In genomic region chr10:32402499-32402898, GRCh38 we compare ENCODE assay signal across 26 cellular contexts. TPM values are rescaled to one million over a fixed set of nuclear protein-coding genes. Genes with fewer than 3 reads are reported as not detected.
DNase-seq lines count a peak whose midpoint lies in the region; ATAC-seq, FAIRE-seq and TF ChIP-seq lines count a peak whose summit lies in the region.
"Had no signal": no experiment of that assay in that cellular context is flagged by ENCODE, and none has a peak within 500 bp of the region (broad histone marks: within the 10 kb centered on the region; RNA-seq: fewer than 3 reads in every experiment).

No MANE protein-coding gene starts in this region.

- ATAC-seq in HepG2 (peak; percentile 58), right lobe of liver (no peak), left colon (peak; percentile 75)
- ATAC-seq: A549, GM12878 had no signal

- TF ChIP-seq EP300 in HepG2 (IDR thresholded peaks at IDR 0.05; ENCODE audit: low read depth in 2 of 2, low read length in 2 of 2): no peak
- no peak for TF ChIP-seq EP300 in HepG2 (CRISPR knock-in tag; IDR thresholded peaks at IDR 0.05; ENCODE audit: borderline replicate concordance)

- TF ChIP-seq CTCF in HepG2 (CRISPR knock-in tag; IDR thresholded peaks at IDR 0.05): no peak
- no peak for TF ChIP-seq CTCF in right lobe of liver (IDR thresholded peaks at IDR 0.05)

- WGBS in HepG2 (ENCODE audit: low lambda C conversion rate): 3% methylated on average over 4 of the region's 4 CpGs
- WGBS in right lobe of liver (ENCODE audit: insufficient coverage, low coverage, low lambda C conversion rate, missing lambda C conversion rate): 79% methylated on average over 4 of the region's 4 CpGs

- FAIRE-seq in HepG2 (lab: Jason Lieb, UNC): no peak
- FAIRE-seq: A549, GM12878, GM12892, GM18507 had no signal

- no peaks in the 10 kb centered on the region for H3K79me2 ChIP-seq in HepG2 (ENCODE audit: insufficient read depth, low read length)

- no peak overlapping the region for H3K9ac ChIP-seq in HepG2 (ENCODE audit: insufficient read depth, low read depth, low read length)
- H3K9ac ChIP-seq: BLaER1 had no signal

- H2AFZ ChIP-seq in HepG2 (ENCODE audit: low read length): no peak overlapping the region

- no peak overlapping the region for H3K4me3 Mint-ChIP-seq in activated CD4-positive, alpha-beta memory T cell treated with anti-CD3 and anti-CD28 coated beads, Interleukin-2, amount 10 ng/mL, durations not matched to agents 7 days and 5 days
- H3K4me3 Mint-ChIP-seq: CD14-positive monocyte; CD4-positive, alpha-beta memory T cell; CD4-positive, CD25-positive, alpha-beta regulatory T cell; CD8-positive, alpha-beta memory T cell had no signal

- no peaks in the 10 kb centered on the region for H3K36me3 Mint-ChIP-seq in activated CD4-positive, alpha-beta memory T cell treated with anti-CD3 and anti-CD28 coated beads, Interleukin-2, amount 10 ng/mL, durations not matched to agents 7 days and 5 days (ENCODE audit: low read depth)
- H3K36me3 Mint-ChIP-seq: CD14-positive monocyte; CD4-positive, alpha-beta memory T cell had no signal

- DNase-seq in HepG2 (ENCODE audit: low spot score): peak; percentile 35
- no peak for DNase-seq in right lobe of liver
- DNase-seq in left colon: no peak
- no peak for DNase-seq in activated CD4-positive, alpha-beta memory T cell treated with anti-CD3 and anti-CD28 coated beads, Interleukin-2, amount 10 ng/mL, durations not matched to agents 7 days and 5 days
- DNase-seq in NCI-H2227 treated with DMSO at 0.1 percent for 48 hours (lab: John Stamatoyannopoulos, UW): no peak
- DNase-seq: ACHN; BE2C; C1 segment of cervical spinal cord; CD4-positive, alpha-beta memory T cell; CD4-positive, CD25-positive, alpha-beta regulatory T cell; CD8-positive, alpha-beta memory T cell; COR-L47; DMS 273 treated with DMSO at 0.1 percent for 48 hours; DMS153; DMS53; DMS79; DND-41; EL; GDM1 had no signal

- H3K27me3 Mint-ChIP-seq in activated CD4-positive, alpha-beta memory T cell treated with anti-CD3 and anti-CD28 coated beads, Interleukin-2, amount 10 ng/mL, durations not matched to agents 7 days and 5 days: no peaks in the 10 kb centered on the region
- H3K27me3 Mint-ChIP-seq: CD4-positive, alpha-beta memory T cell had no signal

- no peaks in the 10 kb centered on the region for H3K36me3 ChIP-seq in HepG2 (replicated peaks in 1 of 2; ENCODE audit: control insufficient read depth in 1 of 2, insufficient read depth in 2 of 2, low read length in 2 of 2)
- no peaks in the 10 kb centered on the region for H3K36me3 ChIP-seq in right lobe of liver
- H3K36me3 ChIP-seq: BE2C, BLaER1 had no signal

- in situ Hi-C loops in HepG2 (cut with HindIII; ENCODE audit: extremely low pct_ligation_motif_present, low pct_unique_long_range_greater_than_20kb): no loop called here

- POLR2A ChIA-PET in HepG2 (lab: Yijun Ruan, JAX): no interaction called here
- POLR2A ChIA-PET in activated CD4-positive, alpha-beta memory T cell treated with anti-CD3 and anti-CD28 coated beads, Interleukin-2, amount 10 ng/mL, durations not matched to agents 7 days and 5 days (lab: Charles Lee): no interaction called here

- H3K9me3 Mint-ChIP-seq in activated CD4-positive, alpha-beta memory T cell treated with anti-CD3 and anti-CD28 coated beads, Interleukin-2, amount 10 ng/mL, durations not matched to agents 7 days and 5 days: peaks cover 3% of the 10 kb centered on the region
- H3K9me3 Mint-ChIP-seq: CD4-positive, alpha-beta memory T cell; CD8-positive, alpha-beta memory T cell had no signal

- H3K4me1 ChIP-seq in HepG2 (ENCODE audit: insufficient read depth, low read length): peaks cover 21% of the 10 kb centered on the region
- no peaks in the 10 kb centered on the region for H3K4me1 ChIP-seq in right lobe of liver
- H3K4me1 ChIP-seq: BE2C, BLaER1 had no signal

- H4K20me1 ChIP-seq in HepG2 (ENCODE audit: insufficient read depth, low read length): no peaks in the 10 kb centered on the region
- H4K20me1 ChIP-seq: BLaER1 had no signal

- no peaks in the 10 kb centered on the region for H3K27me3 ChIP-seq in HepG2 (ENCODE audit: control insufficient read depth in 1 of 2, insufficient read depth in 2 of 2, low read length in 2 of 2)
- H3K27me3 ChIP-seq in right lobe of liver: no peaks in the 10 kb centered on the region
- H3K27me3 ChIP-seq: BE2C, BLaER1 had no signal

- no peaks in the 10 kb centered on the region for H3K9me3 ChIP-seq in HepG2 (ENCODE audit: low read length)
- H3K9me3 ChIP-seq in right lobe of liver: no peaks in the 10 kb centered on the region
- H3K9me3 ChIP-seq: A549, BE2C had no signal

- BruUV-seq in HepG2 (replicated peaks; lab: Mats Ljungman, UMichigan): no TSS peak

- H3K4me3 ChIP-seq in HepG2 (replicated peaks in 1 of 3; ENCODE audit: insufficient read depth in 1 of 3, low read depth in 2 of 3, low read length in 3 of 3) (no peak overlapping the region), right lobe of liver (no peak overlapping the region)
- H3K4me3 ChIP-seq: A549, BLaER1, GM12878 had no signal

- TF ChIP-seq RAD21 in HepG2 (CRISPR knock-in tag; IDR thresholded peaks at IDR 0.05): no peak

- no peaks in the 10 kb centered on the region for H3K4me1 Mint-ChIP-seq in activated CD4-positive, alpha-beta memory T cell treated with anti-CD3 and anti-CD28 coated beads, Interleukin-2, amount 10 ng/mL, durations not matched to agents 7 days and 5 days
- H3K4me1 Mint-ChIP-seq: CD14-positive monocyte; CD4-positive, CD25-positive, alpha-beta regulatory T cell; CD8-positive, alpha-beta memory T cell had no signal

- no peak overlapping the region for H3K27ac ChIP-seq in HepG2 (ENCODE audit: extremely low read length, insufficient read depth, low read length)
- no peak overlapping the region for H3K27ac ChIP-seq in right lobe of liver
- H3K27ac ChIP-seq: 22Rv1, A549, BLaER1 had no signal

- intact Hi-C loops in HepG2 (cut with micrococcal nuclease; ENCODE audit: unreplicated experiment): no loop called here
- intact Hi-C loops in right lobe of liver (cut with DNase I): no loop called here
- intact Hi-C loops in left colon (cut with DNase I, micrococcal nuclease): no loop called here

- CTCF ChIA-PET in HepG2 (lab: Yijun Ruan, JAX; ENCODE audit: low intra/inter-chr PET ratio, low total read pairs): no interaction called here
- CTCF ChIA-PET in activated CD4-positive, alpha-beta memory T cell treated with anti-CD3 and anti-CD28 coated beads, Interleukin-2, amount 10 ng/mL, durations not matched to agents 7 days and 5 days (lab: Charles Lee): no interaction called here

- TF ChIP-seq POLR2A in HepG2 (IDR thresholded peaks at IDR 0.05; ENCODE audit: insufficient read depth in 1 of 2, low read depth in 2 of 2, low read length in 2 of 2) (no peak), right lobe of liver (IDR thresholded peaks at IDR 0.05) (no peak)

- H3K4me2 ChIP-seq in HepG2 (ENCODE audit: low read depth, low read length): peak overlapping the region; percentile 37; the same call in 1 of the 2 replicates
- H3K4me2 ChIP-seq: A549, BLaER1 had no signal

- no peak overlapping the region for H3K27ac Mint-ChIP-seq in activated CD4-positive, alpha-beta memory T cell treated with anti-CD3 and anti-CD28 coated beads, Interleukin-2, amount 10 ng/mL, durations not matched to agents 7 days and 5 days
- H3K27ac Mint-ChIP-seq: CD14-positive monocyte had no signal

RNA-seq across cellular contexts. Expression of gene CCDC7, which starts 43.4 kb away (rescaled TPM):
- 0.93 and 1.8 TPM in 2 replicates for total RNA-seq in HepG2 (2016; rRNA removed; fragmentation: Illumina TruSeq; extraction: Trizol)
- 4.9 and 8.8 TPM in 2 replicates for total RNA-seq in HepG2 (2016; cell fraction: cytosol; rRNA removed; fragmentation: Illumina TruSeq; extraction: Trizol; ENCODE audit: low read depth)
- 1.1 and 1.4 TPM in 2 replicates for total RNA-seq in HepG2 (2016; cell fraction: insoluble cytoplasmic fraction; rRNA removed; fragmentation: Illumina TruSeq; extraction: Trizol)
- total RNA-seq in HepG2 (2016; cell fraction: membrane; rRNA removed; fragmentation: Illumina TruSeq; extraction: Trizol): 2.1 and 3.2 TPM in 2 replicates
- total RNA-seq in HepG2 (2016; cell fraction: nucleus; rRNA removed; fragmentation: Illumina TruSeq; extraction: Trizol): 2.7 and 3.3 TPM in 2 replicates
- polyA plus RNA-seq in HepG2 (2011; rRNA removed): 0.40 and 0.50 TPM in 2 replicates
- 0.07 and 0.10 TPM in 2 replicates for polyA plus RNA-seq in HepG2 (2011; cell fraction: cytosol; rRNA removed)
- 0.31 and 0.38 TPM in 2 replicates for polyA plus RNA-seq in HepG2 (2011; cell fraction: nucleus; rRNA removed)
- polyA plus RNA-seq in HepG2 (2012): 0.24 and 0.40 TPM in 2 replicates
- 0.11 and 0.25 TPM in 2 replicates for polyA plus RNA-seq in HepG2 (2016; cell fraction: cytosol; fragmentation: Illumina TruSeq; extraction: Trizol; ENCODE audit: low read depth)
- 0.36 and 0.50 TPM in 2 replicates for polyA plus RNA-seq in HepG2 (2016; cell fraction: insoluble cytoplasmic fraction; fragmentation: Illumina TruSeq; extraction: Trizol; ENCODE audit: low read depth)
- polyA plus RNA-seq in HepG2 (2016; cell fraction: membrane; fragmentation: Illumina TruSeq; extraction: Trizol; ENCODE audit: low read depth): 0.20 and 0.25 TPM in 2 replicates
- 1.1 and 1.6 TPM in 2 replicates for polyA plus RNA-seq in HepG2 (2016; cell fraction: nucleus; fragmentation: Illumina TruSeq; extraction: Trizol; ENCODE audit: insufficient read depth, low read depth)
- 0.18 and 0.82 TPM in 2 replicates for polyA minus RNA-seq in HepG2 (2011; rRNA and poly(A)+ RNA removed; ENCODE audit: low replicate concordance)
- 0.44 TPM in 1 of 2 replicates, not detected in the other for polyA minus RNA-seq in HepG2 (2011; cell fraction: cytosol; rRNA and poly(A)+ RNA removed)
- polyA minus RNA-seq in HepG2 (2011; cell fraction: nucleus; rRNA and poly(A)+ RNA removed): 2.6 and 3.4 TPM in 2 replicates
- 10 to 100 TPM in 1 of 6 experiments, 1 to 10 TPM in 5; 4.1 to 12.4 (median 6.0) TPM for total RNA-seq in right lobe of liver
- 10 to 100 TPM; 11.4 to 15.9 TPM for total RNA-seq in left colon
- 10 to 100 TPM; 12.7 to 15.2 TPM for total RNA-seq in activated CD4-positive, alpha-beta memory T cell treated with anti-CD3 and anti-CD28 coated beads, Interleukin-2, amount 10 ng/mL, durations not matched to agents 7 days and 5 days

RNA-seq across cellular contexts. Expression of gene EPC1, which starts 55.5 kb away (rescaled TPM):
- total RNA-seq in HepG2 (2016; rRNA removed; fragmentation: Illumina TruSeq; extraction: Trizol): 23.6 and 28.7 TPM in 2 replicates
- 18.0 and 19.2 TPM in 2 replicates for total RNA-seq in HepG2 (2016; cell fraction: cytosol; rRNA removed; fragmentation: Illumina TruSeq; extraction: Trizol; ENCODE audit: low read depth)
- 25.1 and 29.8 TPM in 2 replicates for total RNA-seq in HepG2 (2016; cell fraction: insoluble cytoplasmic fraction; rRNA removed; fragmentation: Illumina TruSeq; extraction: Trizol)
- total RNA-seq in HepG2 (2016; cell fraction: membrane; rRNA removed; fragmentation: Illumina TruSeq; extraction: Trizol): 26.1 and 31.2 TPM in 2 replicates
- 55.1 and 59.9 TPM in 2 replicates for total RNA-seq in HepG2 (2016; cell fraction: nucleus; rRNA removed; fragmentation: Illumina TruSeq; extraction: Trizol)
- 39.2 and 44.2 TPM in 2 replicates for polyA plus RNA-seq in HepG2 (2011; rRNA removed)
- polyA plus RNA-seq in HepG2 (2011; cell fraction: cytosol; rRNA removed): 24.6 and 24.8 TPM in 2 replicates
- 51.1 and 64.3 TPM in 2 replicates for polyA plus RNA-seq in HepG2 (2011; cell fraction: nucleus; rRNA removed)
- 11.5 and 11.9 TPM in 2 replicates for polyA plus RNA-seq in HepG2 (2012)
- polyA plus RNA-seq in HepG2 (2016; cell fraction: cytosol; fragmentation: Illumina TruSeq; extraction: Trizol; ENCODE audit: low read depth): 20.3 and 20.7 TPM in 2 replicates
- polyA plus RNA-seq in HepG2 (2016; cell fraction: insoluble cytoplasmic fraction; fragmentation: Illumina TruSeq; extraction: Trizol; ENCODE audit: low read depth): 22.1 and 22.7 TPM in 2 replicates
- polyA plus RNA-seq in HepG2 (2016; cell fraction: membrane; fragmentation: Illumina TruSeq; extraction: Trizol; ENCODE audit: low read depth): 22.4 and 25.4 TPM in 2 replicates
- 67.0 and 70.2 TPM in 2 replicates for polyA plus RNA-seq in HepG2 (2016; cell fraction: nucleus; fragmentation: Illumina TruSeq; extraction: Trizol; ENCODE audit: insufficient read depth, low read depth)
- 49.8 and 55.1 TPM in 2 replicates for polyA minus RNA-seq in HepG2 (2011; rRNA and poly(A)+ RNA removed; ENCODE audit: low replicate concordance)
- polyA minus RNA-seq in HepG2 (2011; cell fraction: cytosol; rRNA and poly(A)+ RNA removed): 15.8 and 17.6 TPM in 2 replicates
- polyA minus RNA-seq in HepG2 (2011; cell fraction: nucleus; rRNA and poly(A)+ RNA removed): 112 and 118 TPM in 2 replicates
- total RNA-seq in right lobe of liver: 10 to 100 TPM; 10.5 to 14.6 (median 12.4) TPM
- 10 to 100 TPM; 32.3 to 36.9 TPM for total RNA-seq in left colon
- 10 to 100 TPM; 41.6 to 43.0 TPM for total RNA-seq in activated CD4-positive, alpha-beta memory T cell treated with anti-CD3 and anti-CD28 coated beads, Interleukin-2, amount 10 ng/mL, durations not matched to agents 7 days and 5 days

Comparison
In these comparisons a context has a peak if more than half of its experiments do, and no peak if none do; other contexts are left out.
1. ATAC-seq: peak in HepG2 (single experiment) and left colon (single experiment); none in right lobe of liver (0 of 4).